ENCODE assay signal across 1 cellular context in the genomic region with DNA sequence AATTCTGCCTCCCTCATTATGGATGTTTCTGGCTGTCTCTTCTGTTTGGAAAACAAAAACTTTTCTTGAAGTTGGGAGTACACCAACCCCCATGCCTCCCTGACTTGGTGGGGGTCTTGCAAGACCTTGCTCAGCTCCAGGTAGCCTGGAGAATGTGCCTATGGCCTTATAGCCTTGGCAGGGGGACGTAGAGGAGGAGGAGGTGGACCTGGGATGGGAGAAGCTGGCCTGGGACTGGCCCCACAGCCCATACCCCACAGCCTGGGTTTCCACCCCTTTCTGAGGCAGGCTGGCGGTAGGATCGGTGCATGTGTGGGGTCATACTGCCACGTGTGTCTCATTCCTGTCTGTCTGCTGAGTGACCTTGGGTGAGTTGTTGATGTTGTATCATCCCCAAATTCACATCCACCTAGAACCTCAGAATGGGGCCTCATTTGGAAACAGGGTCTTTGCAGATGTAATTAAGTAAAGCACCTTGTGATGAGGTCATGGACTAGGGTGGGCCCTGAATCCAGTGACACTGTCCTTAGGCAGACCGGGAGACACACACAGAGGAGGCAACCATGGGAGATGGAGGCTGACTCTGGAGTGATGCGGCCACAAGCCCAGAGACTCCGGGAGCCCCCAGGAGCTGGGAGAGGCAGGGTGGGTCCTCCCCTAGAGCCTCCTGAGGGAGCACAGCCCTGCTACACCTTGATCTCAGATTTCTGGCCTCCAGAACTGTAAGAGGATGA.
TF ChIP-seq lines count a peak whose summit lies in the region.

No MANE protein-coding gene starts in this region.

TF ChIP-seq in HepG2, 621 proteins besides CTCF, POLR2A, EP300 and RAD21 (continued from another document):
- TF ChIP-seq MNT (IDR thresholded peaks at IDR 0.05), result peak; percentile 81
